ENCODE assay signal across 9 cellular contexts in genomic region chr15:24971772-24972171, GRCh38. TPM values are rescaled to one million over a fixed set of nuclear protein-coding genes. Genes with fewer than 3 reads are reported as not detected.
"Had no signal": no experiment of that assay in that cellular context is flagged by ENCODE, and none has a peak within 500 bp of the region (broad histone marks: within the 10 kb centered on the region; RNA-seq: fewer than 3 reads in every experiment).

No MANE protein-coding gene starts in this region.

- H3K27ac ChIP-seq: HL-60, KMS-11 had no signal

- H3K9ac ChIP-seq: KMS-11 had no signal

- ATAC-seq: K562 had no signal

- H3K27me3 Mint-ChIP-seq: IgD-negative memory B cell had no signal

- H3K4me3 ChIP-seq: K562 had no signal

- H3K4me3 Mint-ChIP-seq: IgD-negative memory B cell had no signal

- DNase-seq: IMR-90, KBM-7, KG1 had no signal

- H3K27ac Mint-ChIP-seq: IgD-negative memory B cell had no signal

- H3K4me2 ChIP-seq: KMS-11 had no signal

- FAIRE-seq: HTR-8/SVneo, K562 had no signal

- H3K4me1 Mint-ChIP-seq: IgD-negative memory B cell had no signal

RNA-seq across cellular contexts. Expression of gene SNRPN, which starts 17.0 kb away (rescaled TPM):
- total RNA-seq: HT-29 had no signal

RNA-seq across cellular contexts. Expression of gene SNURF, which starts 17.0 kb away (rescaled TPM):
- total RNA-seq: HT-29 had no signal
